In the genomic region with DNA sequence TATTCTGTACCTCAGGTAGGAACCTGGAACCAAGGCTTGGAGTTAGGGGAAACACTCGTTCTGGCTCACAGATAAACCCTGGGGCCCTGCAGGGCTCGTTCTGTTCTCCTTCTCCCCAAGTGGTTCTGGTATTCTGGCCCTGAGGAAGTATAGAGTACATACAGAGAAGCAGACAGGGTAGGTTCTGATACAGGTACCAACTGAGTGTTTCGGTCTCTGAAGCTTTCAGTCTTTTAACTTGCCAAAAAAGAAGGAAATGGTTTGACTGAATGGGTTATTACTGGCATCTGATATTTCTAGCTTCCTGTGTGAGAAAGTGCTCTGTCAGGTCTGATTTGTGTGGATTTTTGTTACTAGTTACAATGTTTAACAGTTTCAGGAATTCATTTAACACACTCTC, we compare ENCODE assay signal across 19 cellular contexts.
A peak's percentile ranks its signal among the peaks of the same experiment; 100 is the strongest.
DNase-seq lines count a peak whose midpoint lies in the region; ATAC-seq, FAIRE-seq and TF ChIP-seq lines count a peak whose summit lies in the region.
"Had no signal": no experiment of that assay in that cellular context is flagged by ENCODE, and none has a peak within 500 bp of the region (broad histone marks: within the 10 kb centered on the region; RNA-seq: fewer than 3 reads in every experiment).

No MANE protein-coding gene starts in this region.

- H3K4me3 ChIP-seq in CD8-positive, alpha-beta memory T cell (ENCODE audit: low read length), result peak overlapping the region; percentile 21
- H3K4me3 ChIP-seq in tibial nerve, result no peak overlapping the region
- H3K4me3 ChIP-seq: BLaER1 treated with 17β-estradiol and CSF1 and Interleukin-3, amounts not matched to agents 10 nM and 100 nM had no signal

- TF ChIP-seq POLR2A in tibial nerve (IDR thresholded peaks at IDR 0.05) (no peak), GM12891 (IDR thresholded peaks at IDR 0.05; ENCODE audit: low read depth, low read length) (no peak)

- H3K4me1 Mint-ChIP-seq in CD8-positive, alpha-beta memory T cell, result no peaks in the 10 kb centered on the region

- H3K36me3 ChIP-seq in CD8-positive, alpha-beta memory T cell (ENCODE audit: insufficient read depth, low read length), result no peaks in the 10 kb centered on the region
- H3K36me3 ChIP-seq in tibial nerve, result peaks cover 0 to 10% (median 0%) of the 10 kb centered on the region in 3 donors

- CTCF ChIA-PET in CD8-positive, alpha-beta memory T cell (lab: Charles Lee), result no interaction called here

- H3K27me3 Mint-ChIP-seq in CD8-positive, alpha-beta memory T cell, result peaks cover 0 to 1% of the 10 kb centered on the region in 2 donors
- H3K27me3 Mint-ChIP-seq: IgD-negative memory B cell had no signal

- no peaks in the 10 kb centered on the region for H3K4me1 ChIP-seq in CD8-positive, alpha-beta memory T cell (ENCODE audit: insufficient read depth, low read length)
- H3K4me1 ChIP-seq in tibial nerve, result peaks cover 0 to 10% (median 0%) of the 10 kb centered on the region in 4 donors
- H3K4me1 ChIP-seq: BLaER1 treated with 17β-estradiol and CSF1 and Interleukin-3, amounts not matched to agents 10 nM and 100 nM had no signal

- 85 to 92% methylated on average over 3 of the region's 3 CpGs for WGBS in tibial nerve, 2 donors

- H3K4me3 Mint-ChIP-seq in CD8-positive, alpha-beta memory T cell, result no peak overlapping the region
- H3K4me3 Mint-ChIP-seq: IgD-negative memory B cell had no signal

- H3K9me3 ChIP-seq in CD8-positive, alpha-beta memory T cell (ENCODE audit: low read length), result no peaks in the 10 kb centered on the region
- peaks cover 0 to 10% (median 0%) of the 10 kb centered on the region in 4 donors for H3K9me3 ChIP-seq in tibial nerve
- H3K9me3 ChIP-seq: SK-N-SH had no signal

- TF ChIP-seq CTCF in tibial nerve (IDR thresholded peaks at IDR 0.05), result no peak

- peaks cover 0 to 1% (median 0%) of the 10 kb centered on the region in 3 donors for H3K36me3 Mint-ChIP-seq in CD8-positive, alpha-beta memory T cell

- H3K27ac ChIP-seq in CD8-positive, alpha-beta memory T cell (ENCODE audit: low read depth, low read length), result no peak overlapping the region
- no peak overlapping the region for H3K27ac ChIP-seq in tibial nerve
- H3K27ac ChIP-seq: BLaER1 treated with 17β-estradiol and CSF1 and Interleukin-3, amounts not matched to agents 10 nM and 100 nM had no signal

- no peak for TF ChIP-seq EP300 in tibial nerve (IDR thresholded peaks at IDR 0.05)

- H3K27me3 ChIP-seq in CD8-positive, alpha-beta memory T cell (ENCODE audit: insufficient read depth, low read length, poor library complexity, severe bottlenecking), result no peaks in the 10 kb centered on the region
- H3K27me3 ChIP-seq in tibial nerve, result no peaks in the 10 kb centered on the region
- H3K27me3 ChIP-seq: BLaER1 treated with 17β-estradiol and CSF1 and Interleukin-3, amounts not matched to agents 10 nM and 100 nM had no signal

- H3K9me3 Mint-ChIP-seq in CD8-positive, alpha-beta memory T cell, result peaks cover 0 to 2% (median 0%) of the 10 kb centered on the region in 5 donors

- DNase-seq in CD8-positive, alpha-beta memory T cell, result no peak
- DNase-seq in tibial nerve (ENCODE audit: low spot score in 2 of 2) (no peak), germinal center (ENCODE audit: low spot score) (no peak), GM12891 (ENCODE audit: insufficient read length, low spot score) (no peak), NCI-H446 (lab: John Stamatoyannopoulos, UW) (no peak)
- DNase-seq: GDM1; GOT3; Kasumi-1; NCI-H1105; NCI-H1694; NCI-H446 treated with DMSO at 0.1 percent for 48 hours; NK-92 treated with Interleukin-12 subunit alpha and Interleukin-12 subunit beta, amount 100 ng/mL, for 24 hours; SHP77; SK-N-SH had no signal

- ATAC-seq in GM19351 (IDR thresholded peaks at IDR 0.05; ENCODE audit: unreplicated experiment) (peak; percentile 75), GM21529 (IDR thresholded peaks at IDR 0.05; ENCODE audit: unreplicated experiment) (peak; percentile 73), HG03460 (IDR thresholded peaks at IDR 0.05; ENCODE audit: unreplicated experiment) (peak; percentile 80)

- H3K27ac Mint-ChIP-seq in CD8-positive, alpha-beta memory T cell, result no peak overlapping the region

- FAIRE-seq in GM12891 (lab: Jason Lieb, UNC), result no peak

- POLR2A ChIA-PET in CD8-positive, alpha-beta memory T cell (lab: Charles Lee), result no interaction called here

TF ChIP-seq in GM12891, 5 proteins besides CTCF, POLR2A, EP300 and RAD21:
- TF ChIP-seq TAF1 (IDR thresholded peaks at IDR 0.05; ENCODE audit: low read depth, low read length) (no peak), POU2F2 (IDR thresholded peaks at IDR 0.05; ENCODE audit: low read depth, low read length) (no peak), PAX5 (IDR thresholded peaks at IDR 0.05; ENCODE audit: insufficient read depth, low read length, severe bottlenecking) (no peak), POLR2AphosphoS5 (IDR thresholded peaks at IDR 0.05; ENCODE audit: low read depth, low read length) (no peak), SPI1 (IDR thresholded peaks at IDR 0.05; ENCODE audit: low read depth, low read length) (no peak)
